ENCODE assay signal across 12 cellular contexts in the genomic region with DNA sequence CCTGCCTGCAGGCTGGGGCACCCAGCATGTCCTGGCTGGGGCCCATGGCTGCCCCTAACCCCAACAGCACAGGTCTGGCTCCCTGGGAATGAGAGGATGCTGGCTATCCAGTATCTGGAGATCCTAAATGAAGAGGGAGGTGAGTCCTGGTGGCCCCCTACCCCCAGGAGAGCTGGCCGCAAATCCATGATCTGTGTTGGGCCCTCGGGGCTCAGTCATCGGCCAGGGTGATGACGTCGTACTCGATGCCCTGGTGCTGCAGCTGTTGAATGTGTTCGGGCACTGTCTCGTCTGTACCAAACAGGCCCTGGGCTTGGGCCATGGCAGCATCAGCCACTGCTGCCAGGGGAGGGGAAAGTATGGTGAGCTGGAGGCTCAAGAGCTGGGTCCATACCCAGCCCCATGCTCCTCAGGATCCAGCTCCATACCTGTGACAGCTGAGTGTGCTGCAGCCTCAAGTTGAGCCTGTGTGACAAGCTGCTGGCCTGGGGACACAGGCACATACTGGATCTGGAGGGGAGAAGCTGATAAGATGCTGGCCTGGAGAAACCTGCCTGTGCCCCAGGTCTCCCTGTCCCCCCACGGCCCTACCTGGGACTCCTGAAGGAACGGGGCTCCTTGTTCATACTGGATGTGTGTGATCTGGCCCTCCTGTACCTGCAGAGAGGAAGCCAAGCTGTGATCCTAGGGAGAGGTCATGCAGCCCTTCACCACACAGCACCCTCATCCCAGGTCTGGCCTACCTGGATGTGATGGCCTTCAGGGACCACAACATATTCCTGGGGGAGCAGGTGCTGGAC. TPM values are rescaled to one million over a fixed set of nuclear protein-coding genes. Genes with fewer than 3 reads are reported as not detected.
A peak's percentile ranks its signal among the peaks of the same experiment; 100 is the strongest.
DNase-seq lines count a peak whose midpoint lies in the region; ATAC-seq, FAIRE-seq and TF ChIP-seq lines count a peak whose summit lies in the region.
"Had no signal": no experiment of that assay in that cellular context is flagged by ENCODE, and none has a peak within 500 bp of the region (broad histone marks: within the 10 kb centered on the region; RNA-seq: fewer than 3 reads in every experiment).

No MANE protein-coding gene starts in this region.

- H3K79me2 ChIP-seq in HCT116 (ENCODE audit: insufficient read depth, low read length) (no peaks in the 10 kb centered on the region), mammary epithelial cell (ENCODE audit: insufficient read depth, low read length) (no peaks in the 10 kb centered on the region)

- H3K4me1 Mint-ChIP-seq in CD8-positive, alpha-beta T cell (ENCODE audit: low read depth) = peaks cover 8% of the 10 kb centered on the region

- H3K9ac ChIP-seq in HCT116 (ENCODE audit: low read length) (no peak overlapping the region), mammary epithelial cell (ENCODE audit: insufficient read depth, low read length) (no peak overlapping the region)

- no peak overlapping the region for H3K27ac ChIP-seq in CD8-positive, alpha-beta T cell (ENCODE audit: low read depth, low read length)
- H3K27ac ChIP-seq in HCT116 (ENCODE audit: low read depth, low read length) (no peak overlapping the region), mammary epithelial cell (ENCODE audit: insufficient read depth, low read depth, low read length) (no peak overlapping the region), neutrophil (peak overlapping the region; percentile 15)

- TF ChIP-seq POLR2A in HCT116 (IDR thresholded peaks at IDR 0.05; ENCODE audit: borderline replicate concordance, extremely low read depth, insufficient read depth, insufficient read length) = no peak

- H3K27me3 Mint-ChIP-seq in CD8-positive, alpha-beta T cell (ENCODE audit: low read depth) = no peaks in the 10 kb centered on the region
- H3K27me3 Mint-ChIP-seq: activated CD4-positive, alpha-beta memory T cell treated with anti-CD3 and anti-CD28 coated beads, Interleukin-2, amount 10 ng/mL, durations not matched to agents 7 days and 5 days had no signal

- no peaks in the 10 kb centered on the region for H3K9me2 ChIP-seq in HCT116 (ENCODE audit: insufficient read depth)

- 68% methylated on average over 8 of the region's 10 CpGs for WGBS in mammary epithelial cell (ENCODE audit: low coverage, missing lambda C conversion rate)

- dilution Hi-C loops in mammary epithelial cell (cut with HindIII; ENCODE audit: low sequenced_read_pairs) = no loop called here

- DNase-seq in CD8-positive, alpha-beta T cell = peak in 1 of 7 experiments; percentile 18
- DNase-seq in HCT116 (ENCODE audit: low read depth, low spot score) = no peak
- no peak for DNase-seq in mammary epithelial cell
- no peak for DNase-seq in GM19239 (ENCODE audit: insufficient read length, low spot score)
- DNase-seq: activated CD4-positive, alpha-beta memory T cell treated with anti-CD3 and anti-CD28 coated beads, Interleukin-2, amount 10 ng/mL, durations not matched to agents 7 days and 5 days; mucosa of descending colon; MV-4-11; OCI-M1 had no signal

- H3K27ac Mint-ChIP-seq in CD8-positive, alpha-beta T cell = peak overlapping the region; percentile 50
- H3K27ac Mint-ChIP-seq: activated CD4-positive, alpha-beta memory T cell treated with anti-CD3 and anti-CD28 coated beads, Interleukin-2, amount 10 ng/mL, durations not matched to agents 7 days and 5 days had no signal

- RAD21 ChIA-PET in HCT116 (lab: Charles Lee; ENCODE audit: low non-redundant PET in 1 of 2, low total read pairs in 2 of 2, uncharacterized antibody in 2 of 2, unreplicated experiment in 2 of 2) = no interaction called here

- TF ChIP-seq RAD21 in HCT116 (IDR thresholded peaks at IDR 0.05; ENCODE audit: low read depth) = no peak

- H4K20me1 ChIP-seq in HCT116 (ENCODE audit: insufficient read depth) (no peaks in the 10 kb centered on the region), mammary epithelial cell (ENCODE audit: insufficient read depth, low read length) (no peaks in the 10 kb centered on the region)

- in situ Hi-C loops in mammary epithelial cell (cut with MboI; ENCODE audit: low sequenced_read_pairs in 2 of 2) = no loop called here

- H3K4me2 ChIP-seq in HCT116 (ENCODE audit: low read length) (no peak overlapping the region), mammary epithelial cell (ENCODE audit: insufficient read depth, low read depth, low read length) (no peak overlapping the region)

- H2AFZ ChIP-seq in HCT116 (ENCODE audit: low read depth, low read length, poor library complexity, severe bottlenecking) (no peak overlapping the region), mammary epithelial cell (ENCODE audit: low read depth, low read length) (no peak overlapping the region)

- intact Hi-C loops in CD8-positive, alpha-beta T cell (cut with DNase I, micrococcal nuclease) = no loop called here
- intact Hi-C loops in HCT116 (cut with micrococcal nuclease) (no loop called here), mammary epithelial cell (cut with micrococcal nuclease) (no loop called here)

- H3K36me3 ChIP-seq in CD8-positive, alpha-beta T cell (ENCODE audit: insufficient read depth, low read length) = peaks cover 81% of the 10 kb centered on the region
- H3K36me3 ChIP-seq in HCT116 (ENCODE audit: control insufficient read depth in 1 of 2, insufficient read depth in 2 of 2, low read length in 2 of 2) = peaks cover 19 to 37% of the 10 kb centered on the region in 2 experiments; a peak in 3 of 4 replicates
- peaks cover 27% of the 10 kb centered on the region for H3K36me3 ChIP-seq in mammary epithelial cell (ENCODE audit: insufficient read depth, low read length)
- peaks cover 100% of the 10 kb centered on the region for H3K36me3 ChIP-seq in neutrophil

- no peaks in the 10 kb centered on the region for H3K27me3 ChIP-seq in CD8-positive, alpha-beta T cell (ENCODE audit: insufficient read depth, low read length)
- H3K27me3 ChIP-seq in HCT116 (ENCODE audit: insufficient read depth, low read length) (no peaks in the 10 kb centered on the region), mammary epithelial cell (ENCODE audit: insufficient read depth, low read length) (no peaks in the 10 kb centered on the region), neutrophil (no peaks in the 10 kb centered on the region)

- no peaks in the 10 kb centered on the region for H3K9me3 Mint-ChIP-seq in CD8-positive, alpha-beta T cell
- H3K9me3 Mint-ChIP-seq: activated CD4-positive, alpha-beta memory T cell treated with anti-CD3 and anti-CD28 coated beads, Interleukin-2, amount 10 ng/mL, durations not matched to agents 7 days and 5 days had no signal

- ATAC-seq in CD8-positive, alpha-beta T cell = no peak
- no peak for ATAC-seq in HCT116
- no peak for ATAC-seq in HG03460 (IDR thresholded peaks at IDR 0.05; ENCODE audit: unreplicated experiment)
- ATAC-seq in HG03439 (IDR thresholded peaks at IDR 0.05; ENCODE audit: unreplicated experiment) = no peak
- ATAC-seq: mucosa of descending colon, sciatic nerve had no signal

- no peak overlapping the region for H3K4me3 ChIP-seq in CD8-positive, alpha-beta T cell (ENCODE audit: low read depth, low read length)
- H3K4me3 ChIP-seq in HCT116 (replicated peaks in 1 of 2; ENCODE audit: low read depth in 1 of 2, low read length in 2 of 2) (no peak overlapping the region), mammary epithelial cell (replicated peaks in 1 of 3; ENCODE audit: insufficient read depth in 1 of 3, low read depth in 2 of 3, low read length in 3 of 3) (no peak overlapping the region), neutrophil (ENCODE audit: low read depth in 1 of 2, low read length in 1 of 2) (no peak overlapping the region)
- H3K4me3 ChIP-seq: mucosa of descending colon had no signal

- H3K4me3 Mint-ChIP-seq in CD8-positive, alpha-beta T cell = no peak overlapping the region
- H3K4me3 Mint-ChIP-seq: activated CD4-positive, alpha-beta memory T cell treated with anti-CD3 and anti-CD28 coated beads, Interleukin-2, amount 10 ng/mL, durations not matched to agents 7 days and 5 days had no signal

- BruUV-seq in HCT116 (replicated peaks; lab: Mats Ljungman, UMichigan) = TSS peak; percentile 25
- TSS peak; percentile 44 for BruUV-seq in mammary epithelial cell (replicated peaks; lab: Mats Ljungman, UMichigan)

- no peaks in the 10 kb centered on the region for H3K9me3 ChIP-seq in CD8-positive, alpha-beta T cell (ENCODE audit: low read length)
- H3K9me3 ChIP-seq in HCT116 (ENCODE audit: control insufficient read depth in 1 of 2, insufficient read depth in 1 of 2, low read depth in 1 of 2, low read length in 2 of 2) (no peaks in the 10 kb centered on the region), mammary epithelial cell (replicated peaks; ENCODE audit: insufficient read depth, low read length) (no peaks in the 10 kb centered on the region), neutrophil (no peaks in the 10 kb centered on the region)
- H3K9me3 ChIP-seq: mucosa of descending colon had no signal

- H3K36me3 Mint-ChIP-seq in CD8-positive, alpha-beta T cell = peaks cover 88% of the 10 kb centered on the region

- CTCF ChIA-PET in CD8-positive, alpha-beta T cell (lab: Charles Lee) = interaction anchor here (1.2 to 2.5 kb wide), 3 partner anchors 9 to 21 kb away, joined by 3 to 18 read pairs (median 5); no protein-coding TSS in a partner anchor
- CTCF ChIA-PET in HCT116 (lab: Charles Lee) (no interaction called here), mammary epithelial cell (lab: Charles Lee; ENCODE audit: low non-redundant PET) (no interaction called here)

- no peak for TF ChIP-seq CTCF in CD8-positive, alpha-beta T cell (IDR thresholded peaks at IDR 0.05)
- TF ChIP-seq CTCF in HCT116 (IDR thresholded peaks at IDR 0.05 in 2 of 3, conservative IDR thresholded peaks at IDR 0.05 in 1 of 3; ENCODE audit: borderline replicate concordance in 1 of 3, insufficient read depth in 1 of 3, low read depth in 2 of 3, low read length in 2 of 3) = no peak
- no peak for TF ChIP-seq CTCF in mammary epithelial cell (conservative IDR thresholded peaks at IDR 0.05 in 1 of 2, IDR thresholded peaks at IDR 0.05 in 1 of 2; ENCODE audit: extremely low read depth in 1 of 2, insufficient read depth in 1 of 2, low read depth in 1 of 2, low read length in 2 of 2)
- TF ChIP-seq CTCF in neutrophil (IDR thresholded peaks at IDR 0.05) = no peak

- H3K4me1 ChIP-seq in CD8-positive, alpha-beta T cell (ENCODE audit: insufficient read depth, low read length) = peaks cover 8% of the 10 kb centered on the region
- H3K4me1 ChIP-seq in HCT116 (ENCODE audit: control insufficient read depth in 1 of 2, insufficient read depth in 2 of 2, low read length in 2 of 2) = peaks cover 0 to 2% of the 10 kb centered on the region in 2 experiments; a peak in 1 of 4 replicates
- peaks cover 10% of the 10 kb centered on the region for H3K4me1 ChIP-seq in mammary epithelial cell (ENCODE audit: insufficient read depth, low read length)
- peaks cover 0 to 6% of the 10 kb centered on the region in 2 experiments for H3K4me1 ChIP-seq in neutrophil (ENCODE audit: control insufficient read depth in 1 of 2, insufficient read depth in 1 of 2, low read depth in 1 of 2, low read length in 1 of 2)

- no peak for FAIRE-seq in GM19239 (lab: Jason Lieb, UNC)

- POLR2A ChIA-PET in CD8-positive, alpha-beta T cell (lab: Charles Lee) = interaction anchor here (1.0 to 5.1 kb wide), 8 partner anchors 12 to 58 kb away, joined by 3 to 34 read pairs (median 4); a partner anchor contains a TSS
- POLR2A ChIA-PET in HCT116 (lab: Charles Lee) = interaction anchor here (0.9 to 1.7 kb wide), 2 partner anchors 11 to 14 kb away, joined by 3 to 8 read pairs; a partner anchor contains a TSS

RNA-seq across cellular contexts. Expression of a gene that starts 14.5 kb away (rescaled TPM):
- total RNA-seq in CD8-positive, alpha-beta T cell = 100 to 1,000 TPM; 112 to 118 TPM
- total RNA-seq in HCT116 (2021; ENCODE audit: unreplicated experiment) (31.8 TPM), mammary epithelial cell (10 to 100 TPM; 12.7 to 18.9 TPM)
- 32.4 and 33.1 TPM in 2 replicates for polyA plus RNA-seq in HCT116 (2012)
- 12.7 TPM for polyA plus RNA-seq in mammary epithelial cell
- polyA minus RNA-seq in mammary epithelial cell = 17.8 TPM

RNA-seq across cellular contexts. Expression of a gene that starts 23.1 kb away (rescaled TPM):
- 10 to 100 TPM; 90.9 to 96.1 TPM for total RNA-seq in CD8-positive, alpha-beta T cell
- 20.8 TPM for total RNA-seq in HCT116 (2021; ENCODE audit: unreplicated experiment)
- polyA plus RNA-seq in HCT116 (2012) = 17.5 and 19.2 TPM in 2 replicates
- total RNA-seq in mammary epithelial cell = 10 to 100 TPM; 13.8 to 21.7 TPM
- polyA plus RNA-seq in mammary epithelial cell = 10.5 TPM
- 32.9 TPM for polyA minus RNA-seq in mammary epithelial cell

RNA-seq across cellular contexts. Expression of a gene that starts 37.0 kb away (rescaled TPM):
- total RNA-seq in CD8-positive, alpha-beta T cell = not detected
- 4.7 TPM for total RNA-seq in HCT116 (2021; ENCODE audit: unreplicated experiment)
- polyA plus RNA-seq in HCT116 (2012) = 7.1 and 7.5 TPM in 2 replicates
- total RNA-seq in mammary epithelial cell = 10 to 100 TPM in 1 of 2 donors, 1 to 10 TPM in 1; 7.2 to 17.7 TPM
- polyA plus RNA-seq in mammary epithelial cell = 6.7 TPM
- polyA minus RNA-seq in mammary epithelial cell = 1.4 TPM

RNA-seq across cellular contexts. Expression of a gene that starts 57.8 kb away (rescaled TPM):
- total RNA-seq in CD8-positive, alpha-beta T cell = 10 to 100 TPM; 52.8 to 64.2 TPM
- 109 TPM for total RNA-seq in HCT116 (2021; ENCODE audit: unreplicated experiment)
- polyA plus RNA-seq in HCT116 (2012) = 116 and 130 TPM in 2 replicates
- total RNA-seq in mammary epithelial cell = 10 to 100 TPM; 32.5 to 68.8 TPM
- 96.7 TPM for polyA plus RNA-seq in mammary epithelial cell
- polyA minus RNA-seq in mammary epithelial cell = 96.8 TPM

RNA-seq across cellular contexts. Expression of a gene that starts 57.9 kb away (rescaled TPM):
- 1 to 10 TPM; 1.6 to 1.7 TPM for total RNA-seq in CD8-positive, alpha-beta T cell
- total RNA-seq in HCT116 (2021; ENCODE audit: unreplicated experiment) (0.96 TPM), mammary epithelial cell (1 to 10 TPM; 2.1 to 3.3 TPM)
- polyA plus RNA-seq in HCT116 (2012) = 0.27 and 0.59 TPM in 2 replicates
- 0.36 TPM for polyA plus RNA-seq in mammary epithelial cell
- not detected for polyA minus RNA-seq in mammary epithelial cell
